Comparison of ENCODE assay signal across 19 cellular contexts in the genomic region with DNA sequence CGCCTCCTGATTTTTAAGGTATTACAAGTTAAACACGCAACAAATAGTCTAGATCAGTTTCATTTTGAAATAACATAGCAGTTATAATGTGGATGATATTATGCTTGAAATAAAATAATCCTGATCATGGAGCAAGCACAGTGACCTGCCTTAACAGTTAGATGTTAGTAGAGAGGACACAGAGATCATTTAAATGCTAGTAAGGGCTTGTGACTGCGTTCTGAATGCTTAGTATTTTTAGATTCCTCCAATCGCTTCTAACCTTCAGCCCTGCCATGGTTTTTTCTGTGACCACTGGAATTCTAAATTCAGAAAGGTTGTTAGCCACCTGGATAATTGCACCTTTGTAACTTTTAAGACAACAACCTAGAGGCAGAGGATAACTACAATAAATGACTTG. TPM values are rescaled to one million over a fixed set of nuclear protein-coding genes. Genes with fewer than 3 reads are reported as not detected.
A peak's percentile ranks its signal among the peaks of the same experiment; 100 is the strongest.
DNase-seq lines count a peak whose midpoint lies in the region; ATAC-seq and TF ChIP-seq lines count a peak whose summit lies in the region.
"Had no signal": no experiment of that assay in that cellular context is flagged by ENCODE, and none has a peak within 500 bp of the region (broad histone marks: within the 10 kb centered on the region; RNA-seq: fewer than 3 reads in every experiment).

No MANE protein-coding gene starts in this region.

- ATAC-seq in Right ventricle myocardium superior (ENCODE audit: poor library complexity) = peak; percentile 61
- no peak for ATAC-seq in left ventricle myocardium superior
- ATAC-seq: K562, PC-3, T-cell had no signal

- H3K27me3 Mint-ChIP-seq in mesothelial cell of epicardium (ENCODE audit: low read depth) (no peaks in the 10 kb centered on the region), Calu3 (ENCODE audit: unreplicated experiment) (no peaks in the 10 kb centered on the region), immature natural killer cell (ENCODE audit: low read depth in 3 of 3) (peaks cover 2 to 4% (median 3%) of the 10 kb centered on the region in 3 donors)

- TF ChIP-seq CTCF in mesothelial cell of epicardium (IDR thresholded peaks at IDR 0.05; ENCODE audit: unreplicated experiment) = no peak
- no peak for TF ChIP-seq CTCF in Calu3 (IDR thresholded peaks at IDR 0.05; ENCODE audit: unreplicated experiment)

- no TSS peak for BruUV-seq in Calu3 (replicated peaks; lab: Mats Ljungman, UMichigan)

- H3K4me3 Mint-ChIP-seq in mesothelial cell of epicardium (no peak overlapping the region), Calu3 (ENCODE audit: low read depth, unreplicated experiment) (no peak overlapping the region), immature natural killer cell (no peak overlapping the region)
- H3K4me3 Mint-ChIP-seq: CD14-positive monocyte, H9, T-cell had no signal

- intact Hi-C loops in Right ventricle myocardium superior (cut with DNase I) = no loop called here
- intact Hi-C loops in left ventricle myocardium superior (cut with micrococcal nuclease) = no loop called here
- intact Hi-C loops in Calu3 (cut with micrococcal nuclease; ENCODE audit: unreplicated experiment) = no loop called here

- H3K4me1 Mint-ChIP-seq in mesothelial cell of epicardium (peaks cover 21% of the 10 kb centered on the region), Calu3 (ENCODE audit: low read depth, unreplicated experiment) (no peaks in the 10 kb centered on the region), immature natural killer cell (peaks cover 13 to 29% of the 10 kb centered on the region in 2 donors)

- H3K27ac Mint-ChIP-seq in mesothelial cell of epicardium (peak overlapping the region; percentile 53), Calu3 (ENCODE audit: unreplicated experiment) (no peak overlapping the region), immature natural killer cell (no peak overlapping the region)
- H3K27ac Mint-ChIP-seq: CD14-positive monocyte, T-cell had no signal

- in situ Hi-C loops in SK-MEL-5 (cut with HindIII; ENCODE audit: low pct_unique_long_range_greater_than_20kb, low sequenced_read_pairs) = no loop called here

- CTCF ChIA-PET in Calu3 (lab: Charles Lee) = interaction anchor here (1.3 kb wide), 1 partner anchor 9 kb away, joined by 3 read pairs; no protein-coding TSS in a partner anchor

- H3K36me3 Mint-ChIP-seq in mesothelial cell of epicardium (peaks cover 7% of the 10 kb centered on the region), Calu3 (ENCODE audit: insufficient read depth, unreplicated experiment) (no peaks in the 10 kb centered on the region), immature natural killer cell (peaks cover 0 to under 1% (median under 1%) of the 10 kb centered on the region in 3 donors)
- H3K36me3 Mint-ChIP-seq: CD14-positive monocyte, T-cell had no signal

- peaks cover 2% of the 10 kb centered on the region for H3K9me3 Mint-ChIP-seq in mesothelial cell of epicardium
- no peaks in the 10 kb centered on the region for H3K9me3 Mint-ChIP-seq in Calu3 (ENCODE audit: low read depth, unreplicated experiment)
- peaks cover 0 to 2% (median 1%) of the 10 kb centered on the region in 6 donors for H3K9me3 Mint-ChIP-seq in immature natural killer cell

- DNase-seq in Right ventricle myocardium superior (no peak), left ventricle myocardium superior (no peak), SK-MEL-5 (ENCODE audit: low read depth, low spot score) (peak; percentile 40), mesothelial cell of epicardium (ENCODE audit: low spot score in 2 of 2, unreplicated experiment in 2 of 2) (no peak), NOMO-1 treated with DMSO at 0.1 percent for 48 hours (lab: John Stamatoyannopoulos, UW; ENCODE audit: unreplicated experiment) (no peak), germinal center (ENCODE audit: low spot score) (no peak), Calu3 (no peak), immature natural killer cell (no peak)
- DNase-seq: EL, GF-D8, H9, NCI-H1105, NCI-H2029 treated with DMSO at 0.1 percent for 48 hours, NCI-H524 treated with DMSO at 0.1 percent for 48 hours, PC-3, SHP77 treated with DMSO at 0.1 percent for 48 hours, T-cell had no signal

RNA-seq across cellular contexts. Expression of gene KIF26B, which starts 46.4 kb away (rescaled TPM):
- total RNA-seq in Right ventricle myocardium superior = 2.4 TPM
- total RNA-seq in left ventricle myocardium superior = 3.1 TPM
- total RNA-seq in SK-MEL-5 (2014; rRNA removed; shearing (Covaris generic)) = 1.4 and 1.5 TPM in 2 replicates
- 1.7 and 3.0 TPM in 2 replicates for polyA plus RNA-seq in SK-MEL-5 (2015; cell fraction: cytosol; rRNA removed)
- 1.3 and 1.4 TPM in 2 replicates for polyA plus RNA-seq in SK-MEL-5 (2015; cell fraction: nucleus; rRNA removed)
- total RNA-seq in mesothelial cell of epicardium = 63.3 to 69.7 TPM (median 64.9 TPM) in 3 replicates
- 0.86 and 1.1 TPM in 2 replicates for total RNA-seq in Calu3 (2022)
- under 1 TPM in 2 of 3 donors, not detected in 1; 0.07 to 0.39 TPM for polyA plus RNA-seq in immature natural killer cell

Comparison
In these comparisons a context has a peak if more than half of its experiments do, and no peak if none do; other contexts are left out.
1. RNA of gene KIF26B, which starts 46.4 kb away (total RNA-seq): 63.3 to 69.7 TPM in mesothelial cell of epicardium; 3.1 TPM in left ventricle myocardium superior (single experiment), 2.4 TPM in Right ventricle myocardium superior (single experiment), 1.4 to 1.5 TPM in SK-MEL-5 and 0.86 to 1.1 TPM in Calu3; every median in the first group is over 10 times any median in the second.